Comparison of ENCODE assay signal across 8 cellular contexts in the genomic region with DNA sequence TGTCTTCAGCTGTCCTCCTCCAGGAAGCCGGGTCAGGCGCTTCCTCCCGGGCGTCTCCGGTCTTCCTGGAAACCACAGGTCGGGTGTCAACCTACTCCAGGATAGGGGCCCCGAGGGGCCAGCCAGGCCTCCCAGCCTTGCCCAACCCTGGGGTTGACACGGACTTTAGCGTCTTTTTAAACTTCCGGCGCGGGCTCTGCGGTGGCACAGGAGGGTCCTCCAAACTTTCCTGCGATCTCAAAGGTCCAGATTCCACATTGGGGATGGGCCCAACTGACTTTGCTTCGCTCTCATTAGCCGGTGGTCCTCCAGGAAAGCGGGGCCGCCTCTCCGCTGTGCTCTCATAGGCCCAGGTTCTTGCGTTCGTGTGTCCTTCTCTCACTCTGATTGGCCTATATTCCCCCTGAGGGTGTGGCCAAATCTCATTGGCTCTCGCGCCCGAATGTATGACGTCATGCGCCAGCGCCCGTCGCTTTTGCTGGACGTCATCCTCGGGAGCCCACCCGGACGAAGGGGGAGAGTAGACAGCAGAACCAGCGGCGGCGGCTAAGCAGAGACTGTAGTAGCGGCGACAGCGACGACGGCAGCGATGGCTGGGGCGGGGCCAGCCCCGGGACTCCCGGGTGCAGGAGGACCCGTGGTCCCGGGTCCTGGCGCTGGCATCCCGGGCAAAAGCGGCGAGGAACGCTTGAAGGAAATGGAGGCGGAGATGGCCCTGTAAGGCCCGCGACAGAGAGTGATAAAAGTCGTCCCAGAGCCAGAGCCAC. TPM values are rescaled to one million over a fixed set of nuclear protein-coding genes. Genes with fewer than 3 reads are reported as not detected.
DNase-seq lines count a peak whose midpoint lies in the region; ATAC-seq and TF ChIP-seq lines count a peak whose summit lies in the region.

A gene with protein sequence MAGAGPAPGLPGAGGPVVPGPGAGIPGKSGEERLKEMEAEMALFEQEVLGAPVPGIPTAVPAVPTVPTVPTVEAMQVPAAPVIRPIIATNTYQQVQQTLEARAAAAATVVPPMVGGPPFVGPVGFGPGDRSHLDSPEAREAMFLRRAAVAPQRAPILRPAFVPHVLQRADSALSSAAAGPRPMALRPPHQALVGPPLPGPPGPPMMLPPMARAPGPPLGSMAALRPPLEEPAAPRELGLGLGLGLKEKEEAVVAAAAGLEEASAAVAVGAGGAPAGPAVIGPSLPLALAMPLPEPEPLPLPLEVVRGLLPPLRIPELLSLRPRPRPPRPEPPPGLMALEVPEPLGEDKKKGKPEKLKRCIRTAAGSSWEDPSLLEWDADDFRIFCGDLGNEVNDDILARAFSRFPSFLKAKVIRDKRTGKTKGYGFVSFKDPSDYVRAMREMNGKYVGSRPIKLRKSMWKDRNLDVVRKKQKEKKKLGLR (plus strand): TSS at position 472 of the 767 bp plus-strand sequence. CDS start 118 bp downstream, at position 590.

- H3K9me3 ChIP-seq in Karpas-422 (ENCODE audit: low read length) (no peaks in the 10 kb centered on the region), esophagus muscularis mucosa (no peaks in the 10 kb centered on the region)

- peak; percentile 92 for ATAC-seq in GM21825 (IDR thresholded peaks at IDR 0.05; ENCODE audit: unreplicated experiment)

- peak; percentile 49 for TF ChIP-seq POLR2A in esophagus muscularis mucosa (IDR thresholded peaks at IDR 0.05; ENCODE audit: low read depth)

- H3K4me2 ChIP-seq in Karpas-422 (ENCODE audit: low read depth, low read length, poor library complexity, severe bottlenecking) = peak within 1 kb of the TSS; percentile 92

- H3K36me3 ChIP-seq in Karpas-422 (ENCODE audit: insufficient read depth, low read length) (peaks cover 9% of the 10 kb centered on the region; the same call in 1 of the 2 replicates), esophagus muscularis mucosa (peaks cover 36 to 38% (median 37%) of the 10 kb centered on the region in 4 donors)

- H3K27me3 ChIP-seq in Karpas-422 (ENCODE audit: low read length) (no peaks in the 10 kb centered on the region), esophagus muscularis mucosa (no peaks in the 10 kb centered on the region)

- H3K27ac ChIP-seq in Karpas-422 (ENCODE audit: low read length) (peak within 1 kb of the TSS; percentile 37; the same call in 1 of the 2 replicates), esophagus muscularis mucosa (replicated peaks in 1 of 4) (peak within 1 kb of the TSS; percentile 86 to 96 (median 92))

- TF ChIP-seq EP300 in esophagus muscularis mucosa (IDR thresholded peaks at IDR 0.05) = no peak

- H3K4me1 ChIP-seq in Karpas-422 (ENCODE audit: low read length) = peaks cover 14% of the 10 kb centered on the region
- peaks cover 19 to 32% (median 28%) of the 10 kb centered on the region in 4 donors for H3K4me1 ChIP-seq in esophagus muscularis mucosa

- no peaks in the 10 kb centered on the region for H4K20me1 ChIP-seq in Karpas-422 (ENCODE audit: insufficient read depth, low read depth, low read length)

- intact Hi-C loops in esophagus muscularis mucosa (cut with DNase I) = loop anchor here (2.0 to 5.0 kb wide), 2 partner anchors 14 to 81 kb away; a partner anchor contains a TSS

- peak in 1 of 3 experiments; percentile 41 for TF ChIP-seq CTCF in esophagus muscularis mucosa (IDR thresholded peaks at IDR 0.05)

- H3K79me2 ChIP-seq in Karpas-422 (ENCODE audit: low read length) = peaks cover 15% of the 10 kb centered on the region

- DNase-seq in DMS79 treated with DMSO at 0.1 percent for 48 hours (lab: John Stamatoyannopoulos, UW) (peak; percentile 96), Karpas-422 (peak; percentile 99), RKO (ENCODE audit: low spot score) (peak; percentile 99), activated T-helper 1 cell treated with Interleukin-2 at 50 U/mL for 16 hours (ENCODE audit: low read depth) (peak; percentile 92), esophagus muscularis mucosa (ENCODE audit: extremely low spot score) (peak; percentile 100), myocyte (ENCODE audit: low read depth) (peak; percentile 100)
- DNase-seq in stimulated activated CD8-positive, alpha-beta memory T cell treated with anti-CD3 and anti-CD28 coated beads, Interleukin-7, amount 100 ng/mL, for 48 hours (ENCODE audit: extremely low read depth in 1 of 2, low read depth in 1 of 2) = peak; percentile 94 to 98

- 0% methylated on average over 18 of the region's 56 CpGs for WGBS in esophagus muscularis mucosa

- H2AFZ ChIP-seq in Karpas-422 (ENCODE audit: low read length) = 0 out of 2 replicates have a peak within 1 kb of the TSS, but pooled peaks have one; percentile 56

- H3K9ac ChIP-seq in Karpas-422 (ENCODE audit: low read length) = peak within 1 kb of the TSS; percentile 93

- H3K4me3 ChIP-seq in Karpas-422 (ENCODE audit: low read length) (peak within 1 kb of the TSS; percentile 93), esophagus muscularis mucosa (peak within 1 kb of the TSS; percentile 88 to 99 (median 94))

- no peaks in the 10 kb centered on the region for H3K9me2 ChIP-seq in Karpas-422 (replicated peaks; ENCODE audit: insufficient read depth, low read length)

RNA-seq across cellular contexts. Expression of the gene that starts here (rescaled TPM):
- 36.9 and 82.1 TPM in 2 replicates for total RNA-seq in Karpas-422 (2014; rRNA removed; shearing (Covaris generic); ENCODE audit: low replicate concordance)
- 100 to 1,000 TPM in 2 of 4 donors, 10 to 100 TPM in 2; 63.1 to 112 (median 95.2) TPM for total RNA-seq in esophagus muscularis mucosa
- total RNA-seq in myocyte = 68.9 and 72.6 TPM in 2 replicates
- polyA plus RNA-seq in myocyte (2012) = 76.0 TPM

Comparison
In these comparisons a context has a peak if more than half of its experiments do, and no peak if none do; other contexts are left out.
1. Peak in every context shown above with its lines: DNase-seq, ATAC-seq, H3K4me3 ChIP-seq and H3K27ac ChIP-seq.